21 cellular contexts compared by ENCODE assay signal in the genomic region with DNA sequence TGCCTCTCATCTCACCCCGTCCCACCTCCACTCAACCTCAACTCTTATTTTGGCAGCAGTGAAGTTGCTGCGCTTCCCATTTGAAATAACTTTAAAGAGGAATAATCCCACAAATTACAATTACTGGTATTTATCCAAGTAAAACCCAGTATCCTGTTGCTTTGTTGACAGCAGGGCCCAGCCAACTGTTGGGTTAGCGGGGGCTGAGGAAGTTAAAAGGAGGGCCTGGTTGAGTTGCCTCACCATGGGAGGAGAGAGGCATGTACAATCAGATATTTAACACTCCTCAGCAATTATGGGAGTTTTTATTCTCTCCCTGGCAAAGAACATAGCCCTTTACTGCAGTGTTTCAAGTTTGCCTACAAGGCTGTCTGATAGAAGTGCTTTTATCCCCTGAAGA.
DNase-seq lines count a peak whose midpoint lies in the region; ATAC-seq and TF ChIP-seq lines count a peak whose summit lies in the region.
"Had no signal": no experiment of that assay in that cellular context is flagged by ENCODE, and none has a peak within 500 bp of the region (broad histone marks: within the 10 kb centered on the region; RNA-seq: fewer than 3 reads in every experiment).

No MANE protein-coding gene starts in this region.

- no peak overlapping the region for H3K4me3 Mint-ChIP-seq in stimulated activated effector memory CD8-positive, alpha-beta T cell treated with anti-CD3 and anti-CD28 coated beads, Interleukin-12 subunit alpha, Interleukin-12 subunit beta, amount 100 ng/mL, for 72 hours
- no peak overlapping the region for H3K4me3 Mint-ChIP-seq in mesothelial cell of epicardium
- H3K4me3 Mint-ChIP-seq: CD4-positive, alpha-beta memory T cell; IgD-negative memory B cell had no signal

- no peaks in the 10 kb centered on the region for H3K9me3 ChIP-seq in SK-N-MC (ENCODE audit: low read depth, low read length)
- no peaks in the 10 kb centered on the region for H3K9me3 ChIP-seq in iPS-15b (ENCODE audit: control insufficient read depth, insufficient read depth, low read length)
- no peaks in the 10 kb centered on the region for H3K9me3 ChIP-seq in neuronal stem cell (replicated peaks in 1 of 2; ENCODE audit: control insufficient read depth in 2 of 2, insufficient read depth in 1 of 2, low read depth in 1 of 2, low read length in 2 of 2)
- H3K9me3 ChIP-seq: A549, SJSA1 had no signal

- no peak overlapping the region for H2AK5ac ChIP-seq in neuronal stem cell (ENCODE audit: low read depth, low read length)

- no peak overlapping the region for H3K14ac ChIP-seq in neuronal stem cell (ENCODE audit: low read length)

- H3K4me2 ChIP-seq in neuronal stem cell (ENCODE audit: insufficient read depth, low read length, poor library complexity, severe bottlenecking) = no peak overlapping the region
- H3K4me2 ChIP-seq: A549 had no signal

- no peak overlapping the region for H3K23ac ChIP-seq in neuronal stem cell (ENCODE audit: low read depth, low read length, poor library complexity)

- WGBS in neuronal stem cell (ENCODE audit: extremely low coverage in 2 of 2, insufficient read length in 2 of 2, insufficient replicate concordance in 1 of 2), 2 donors = no CpG with 5 or more reads among the region's 3 CpGs

- H4K91ac ChIP-seq in neuronal stem cell (ENCODE audit: low read depth, low read length, poor library complexity) = no peak overlapping the region

- H3K27ac ChIP-seq in SK-N-MC = peak overlapping the region; percentile 22; the same call in 1 of the 2 replicates
- no peak overlapping the region for H3K27ac ChIP-seq in neuronal stem cell (replicated peaks; ENCODE audit: low read length)
- H3K27ac ChIP-seq: A549, HL-60, SJSA1 had no signal

- no peak overlapping the region for H3K4ac ChIP-seq in neuronal stem cell (ENCODE audit: low read length)

- no peak overlapping the region for H4K8ac ChIP-seq in neuronal stem cell (ENCODE audit: low read depth, low read length)

- no peaks in the 10 kb centered on the region for H3K36me3 Mint-ChIP-seq in stimulated activated effector memory CD8-positive, alpha-beta T cell treated with anti-CD3 and anti-CD28 coated beads, Interleukin-12 subunit alpha, Interleukin-12 subunit beta, amount 100 ng/mL, for 72 hours
- H3K36me3 Mint-ChIP-seq in mesothelial cell of epicardium = no peaks in the 10 kb centered on the region
- H3K36me3 Mint-ChIP-seq: CD4-positive, alpha-beta memory T cell; IgD-negative memory B cell had no signal

- no peaks in the 10 kb centered on the region for H3K9me3 Mint-ChIP-seq in stimulated activated effector memory CD8-positive, alpha-beta T cell treated with anti-CD3 and anti-CD28 coated beads, Interleukin-12 subunit alpha, Interleukin-12 subunit beta, amount 100 ng/mL, for 72 hours
- no peaks in the 10 kb centered on the region for H3K9me3 Mint-ChIP-seq in mesothelial cell of epicardium
- H3K9me3 Mint-ChIP-seq: IgD-negative memory B cell had no signal

- H2BK5ac ChIP-seq in neuronal stem cell (ENCODE audit: low read length) = no peak overlapping the region

- no peak for TF ChIP-seq CTCF in mesothelial cell of epicardium (IDR thresholded peaks at IDR 0.05; ENCODE audit: unreplicated experiment)

- DNase-seq in SK-N-MC (ENCODE audit: low read depth, low spot score) (no peak), neuronal stem cell (ENCODE audit: low spot score) (no peak), NCI-H2107 (lab: John Stamatoyannopoulos, UW) (no peak), GDM1 (lab: John Stamatoyannopoulos, UW) (no peak), mesothelial cell of epicardium (ENCODE audit: low spot score in 2 of 2, unreplicated experiment in 2 of 2) (no peak)
- no peak for DNase-seq in stimulated activated effector memory CD8-positive, alpha-beta T cell treated with anti-CD3 and anti-CD28 coated beads, Interleukin-12 subunit alpha, Interleukin-12 subunit beta, amount 100 ng/mL, for 72 hours (ENCODE audit: low spot score in 2 of 2)
- DNase-seq: C1 segment of cervical spinal cord; CD4-positive, alpha-beta memory T cell; NCI-H1092 treated with DMSO at 0.1 percent for 48 hours; NCI-H1436; NCI-H187; NCI-H2081 treated with DMSO at 0.1 percent for 48 hours; NCI-H2171 treated with DMSO at 0.1 percent for 48 hours; NCI-H69; Right ventricle myocardium superior; RPMI8226 had no signal

- H2AFZ ChIP-seq in neuronal stem cell (ENCODE audit: low read length) = peak overlapping the region; percentile 69

- no peak overlapping the region for H2BK120ac ChIP-seq in neuronal stem cell (ENCODE audit: low read depth, low read length)

- H3K4me1 ChIP-seq in iPS-15b (ENCODE audit: control insufficient read depth, insufficient read depth, low read length) (peaks cover 7% of the 10 kb centered on the region), neuronal stem cell (ENCODE audit: control insufficient read depth in 2 of 2, insufficient read depth in 1 of 2, low read depth in 1 of 2, low read length in 2 of 2) (peaks cover 6% of the 10 kb centered on the region in 2 donors)
- H3K4me1 ChIP-seq: A549, SJSA1 had no signal

- H3K9ac ChIP-seq in SK-N-MC (ENCODE audit: insufficient read length) = no peak overlapping the region
- H3K9ac ChIP-seq in iPS-15b (ENCODE audit: low read depth, low read length) = no peak overlapping the region
- H3K9ac ChIP-seq in neuronal stem cell (ENCODE audit: low read depth, low read length, poor library complexity) = no peak overlapping the region

- no peaks in the 10 kb centered on the region for H3K4me1 Mint-ChIP-seq in stimulated activated effector memory CD8-positive, alpha-beta T cell treated with anti-CD3 and anti-CD28 coated beads, Interleukin-12 subunit alpha, Interleukin-12 subunit beta, amount 100 ng/mL, for 72 hours
- H3K4me1 Mint-ChIP-seq in mesothelial cell of epicardium = peaks cover 9% of the 10 kb centered on the region
- H3K4me1 Mint-ChIP-seq: CD4-positive, alpha-beta memory T cell; IgD-negative memory B cell had no signal

- H3K27ac Mint-ChIP-seq in stimulated activated effector memory CD8-positive, alpha-beta T cell treated with anti-CD3 and anti-CD28 coated beads, Interleukin-12 subunit alpha, Interleukin-12 subunit beta, amount 100 ng/mL, for 72 hours = no peak overlapping the region
- no peak overlapping the region for H3K27ac Mint-ChIP-seq in mesothelial cell of epicardium
- H3K27ac Mint-ChIP-seq: CD4-positive, alpha-beta memory T cell; IgD-negative memory B cell had no signal

- no peaks in the 10 kb centered on the region for H3K79me1 ChIP-seq in neuronal stem cell (ENCODE audit: low read depth, low read length)

- H3K18ac ChIP-seq in neuronal stem cell (ENCODE audit: low read length) = no peak overlapping the region

- no peak for ATAC-seq in stimulated activated effector memory CD8-positive, alpha-beta T cell treated with anti-CD3 and anti-CD28 coated beads, Interleukin-12 subunit alpha, Interleukin-12 subunit beta, amount 100 ng/mL, for 72 hours
- ATAC-seq: A549 had no signal

- no peaks in the 10 kb centered on the region for H3K27me3 Mint-ChIP-seq in mesothelial cell of epicardium (ENCODE audit: low read depth)

- H2BK12ac ChIP-seq in neuronal stem cell (ENCODE audit: low read length) = no peak overlapping the region

- H3K36me3 ChIP-seq in SK-N-MC (ENCODE audit: insufficient read depth, low read length) = no peaks in the 10 kb centered on the region
- H3K36me3 ChIP-seq in iPS-15b (ENCODE audit: control insufficient read depth, insufficient read depth, low read length) = no peaks in the 10 kb centered on the region
- H3K36me3 ChIP-seq in neuronal stem cell (replicated peaks in 1 of 2; ENCODE audit: control insufficient read depth in 2 of 2, insufficient read depth in 2 of 2, low read length in 2 of 2) = no peaks in the 10 kb centered on the region
- H3K36me3 ChIP-seq: SJSA1 had no signal

- H3K4me3 ChIP-seq in SK-N-MC = no peak overlapping the region
- peak overlapping the region; percentile 6 for H3K4me3 ChIP-seq in iPS-15b (ENCODE audit: low read depth, low read length)
- H3K4me3 ChIP-seq in neuronal stem cell (ENCODE audit: low read length in 2 of 2) = no peak overlapping the region
- H3K4me3 ChIP-seq: A549, SJSA1 had no signal

- H2BK15ac ChIP-seq in neuronal stem cell (ENCODE audit: low read length) = no peak overlapping the region

- H3K27me3 ChIP-seq in iPS-15b (ENCODE audit: control insufficient read depth, insufficient read depth, low read length) = no peaks in the 10 kb centered on the region
- H3K27me3 ChIP-seq in neuronal stem cell (ENCODE audit: control insufficient read depth in 3 of 3, insufficient read depth in 3 of 3, low read depth in 1 of 3, low read length in 3 of 3) = no peaks in the 10 kb centered on the region
